In the genomic region with DNA sequence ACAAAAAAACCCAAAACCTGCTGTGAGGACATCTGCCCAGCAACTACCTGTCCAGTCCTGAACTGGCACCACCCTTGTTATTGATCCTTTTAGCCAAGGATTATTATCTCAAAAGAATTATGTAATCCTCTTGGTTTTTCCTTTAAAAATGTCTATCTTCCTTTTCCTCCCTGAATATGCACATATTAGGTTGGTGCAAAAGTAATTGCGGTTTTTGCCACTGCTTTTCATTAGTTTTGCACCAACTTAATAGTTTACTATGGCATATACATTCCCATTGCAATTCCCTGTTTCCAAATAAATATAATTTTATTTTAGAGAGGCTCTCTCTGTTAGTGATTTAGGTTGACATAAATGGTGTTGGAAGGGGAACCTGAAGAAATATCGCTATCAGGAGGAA, we compare ENCODE assay signal across 3 cellular contexts.
TF ChIP-seq lines count a peak whose summit lies in the region.

No MANE protein-coding gene starts in this region.

TF ChIP-seq in HepG2, 621 proteins besides CTCF, POLR2A, EP300 and RAD21:
- TF ChIP-seq, protein P1, sequence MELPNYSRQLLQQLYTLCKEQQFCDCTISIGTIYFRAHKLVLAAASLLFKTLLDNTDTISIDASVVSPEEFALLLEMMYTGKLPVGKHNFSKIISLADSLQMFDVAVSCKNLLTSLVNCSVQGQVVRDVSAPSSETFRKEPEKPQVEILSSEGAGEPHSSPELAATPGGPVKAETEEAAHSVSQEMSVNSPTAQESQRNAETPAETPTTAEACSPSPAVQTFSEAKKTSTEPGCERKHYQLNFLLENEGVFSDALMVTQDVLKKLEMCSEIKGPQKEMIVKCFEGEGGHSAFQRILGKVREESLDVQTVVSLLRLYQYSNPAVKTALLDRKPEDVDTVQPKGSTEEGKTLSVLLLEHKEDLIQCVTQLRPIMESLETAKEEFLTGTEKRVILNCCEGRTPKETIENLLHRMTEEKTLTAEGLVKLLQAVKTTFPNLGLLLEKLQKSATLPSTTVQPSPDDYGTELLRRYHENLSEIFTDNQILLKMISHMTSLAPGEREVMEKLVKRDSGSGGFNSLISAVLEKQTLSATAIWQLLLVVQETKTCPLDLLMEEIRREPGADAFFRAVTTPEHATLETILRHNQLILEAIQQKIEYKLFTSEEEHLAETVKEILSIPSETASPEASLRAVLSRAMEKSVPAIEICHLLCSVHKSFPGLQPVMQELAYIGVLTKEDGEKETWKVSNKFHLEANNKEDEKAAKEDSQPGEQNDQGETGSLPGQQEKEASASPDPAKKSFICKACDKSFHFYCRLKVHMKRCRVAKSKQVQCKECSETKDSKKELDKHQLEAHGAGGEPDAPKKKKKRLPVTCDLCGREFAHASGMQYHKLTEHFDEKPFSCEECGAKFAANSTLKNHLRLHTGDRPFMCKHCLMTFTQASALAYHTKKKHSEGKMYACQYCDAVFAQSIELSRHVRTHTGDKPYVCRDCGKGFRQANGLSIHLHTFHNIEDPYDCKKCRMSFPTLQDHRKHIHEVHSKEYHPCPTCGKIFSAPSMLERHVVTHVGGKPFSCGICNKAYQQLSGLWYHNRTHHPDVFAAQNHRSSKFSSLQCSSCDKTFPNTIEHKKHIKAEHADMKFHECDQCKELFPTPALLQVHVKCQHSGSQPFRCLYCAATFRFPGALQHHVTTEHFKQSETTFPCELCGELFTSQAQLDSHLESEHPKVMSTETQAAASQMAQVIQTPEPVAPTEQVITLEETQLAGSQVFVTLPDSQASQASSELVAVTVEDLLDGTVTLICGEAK (IDR thresholded peaks at IDR 0.05) = peak; percentile 63; the same call in 1 of the 2 replicates
- TF ChIP-seq, protein P1 (CRISPR knock-in tag; IDR thresholded peaks at IDR 0.05) = no peak
- TF ChIP-seq FLYWCH1 (CRISPR knock-in tag; IDR thresholded peaks at IDR 0.05) = no peak
TF ChIP-seq in HepG2: peak in this region for 1.

TF ChIP-seq in HEK293T, 16 proteins besides CTCF, POLR2A, EP300 and RAD21:
- TF ChIP-seq BHLHE40 (IDR thresholded peaks at IDR 0.05; ENCODE audit: borderline replicate concordance) (no peak), ELF4 (IDR thresholded peaks at IDR 0.05) (peak; percentile 48; the same call in 1 of the 2 replicates)

TF ChIP-seq in K562, 482 proteins besides CTCF, POLR2A, EP300 and RAD21:
- no peak for TF ChIP-seq ZBTB8A (IDR thresholded peaks at IDR 0.05; ENCODE audit: partially characterized antibody)
- TF ChIP-seq, protein P1 (IDR thresholded peaks at IDR 0.05) = peak; percentile 60; the same call in 1 of the 2 replicates
- TF ChIP-seq, protein P1 (CRISPR knock-in tag; IDR thresholded peaks at IDR 0.05) = no peak
